ENCODE assay signal across 19 cellular contexts in genomic region chr10:53748319-53748718, GRCh38.
"Had no signal": no experiment of that assay in that cellular context is flagged by ENCODE, and none has a peak within 500 bp of the region (broad histone marks: within the 10 kb centered on the region; RNA-seq: fewer than 3 reads in every experiment).

No MANE protein-coding gene starts in this region.

- ATAC-seq: foreskin keratinocyte, gastroesophageal sphincter, heart left ventricle, left cardiac atrium, left lung, left ventricle myocardium superior, lower lobe of right lung, mucosa of descending colon had no signal

- DNase-seq: dermis blood vessel endothelial cell; dorsolateral prefrontal cortex; effector CD4-positive, alpha-beta T cell; effector memory CD4-positive, alpha-beta T cell; foreskin keratinocyte; heart left ventricle; hypothalamus; immature natural killer cell; islet precursor cell; kidney; kidney glomerular epithelial cell; left cardiac atrium; left lung; left ventricle myocardium superior; lower lobe of right lung; mesenchymal stem cell; mucosa of descending colon; naive B cell had no signal
